Comparison of ENCODE assay signal across 1 cellular context in genomic region chr5:149552761-149553160, GRCh38.
TF ChIP-seq lines count a peak whose summit lies in the region.

No MANE protein-coding gene starts in this region.

TF ChIP-seq in GM12878, 131 proteins besides CTCF, POLR2A, EP300 and RAD21 (continued from another document):
- TF ChIP-seq CEBPZ (IDR thresholded peaks at IDR 0.05; ENCODE audit: low read depth, low read length) (no peak), SIN3A (IDR thresholded peaks at IDR 0.05; ENCODE audit: low read depth, low read length) (no peak), POLR2AphosphoS2 (IDR thresholded peaks at IDR 0.05; ENCODE audit: low read depth, low read length) (no peak)
